ENCODE assay signal across 12 cellular contexts in the genomic region with DNA sequence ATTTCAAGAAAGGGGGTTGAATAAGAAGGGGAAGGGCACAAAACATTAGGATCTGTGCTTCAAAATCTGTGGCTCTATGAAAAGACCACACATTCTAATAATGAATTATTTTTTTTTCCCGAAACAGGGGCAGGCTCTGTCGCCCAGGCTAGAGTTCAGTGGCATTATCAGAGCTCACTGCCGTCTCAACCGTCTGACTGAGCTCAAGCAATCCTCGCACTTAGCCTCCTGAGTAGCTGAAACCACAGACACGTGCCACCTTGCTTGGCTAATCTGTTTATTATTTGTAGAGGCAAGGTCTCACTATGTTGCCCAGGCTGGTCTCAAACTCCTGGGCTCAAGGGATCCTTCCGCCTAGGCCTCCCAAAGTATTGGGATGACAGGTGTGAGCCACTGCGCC. TPM values are rescaled to one million over a fixed set of nuclear protein-coding genes. Genes with fewer than 3 reads are reported as not detected.
DNase-seq lines count a peak whose midpoint lies in the region; ATAC-seq and TF ChIP-seq lines count a peak whose summit lies in the region.
"Had no signal": no experiment of that assay in that cellular context is flagged by ENCODE, and none has a peak within 500 bp of the region (broad histone marks: within the 10 kb centered on the region; RNA-seq: fewer than 3 reads in every experiment).

No MANE protein-coding gene starts in this region.

- no peak for DNase-seq in SK-N-SH
- no peak for DNase-seq in RWPE2 (ENCODE audit: low spot score)
- no peak for DNase-seq in right atrium auricular region (ENCODE audit: low spot score)
- peak; percentile 28 for DNase-seq in spleen
- no peak for DNase-seq in omental fat pad (ENCODE audit: low spot score)
- no peak for DNase-seq in DMS153 (lab: John Stamatoyannopoulos, UW)
- DNase-seq: NCI-H187 treated with DMSO at 0.1 percent for 48 hours, T-helper 9 cell had no signal

- POLR2A ChIA-PET in SK-N-SH (lab: Yijun Ruan, JAX), result no interaction called here

- no peak for TF ChIP-seq POLR2A in spleen (IDR thresholded peaks at IDR 0.05)

- H3K27me3 ChIP-seq in SK-N-SH (ENCODE audit: insufficient read depth), result no peaks in the 10 kb centered on the region
- H3K27me3 ChIP-seq in RWPE2 (ENCODE audit: insufficient read depth, poor library complexity, severe bottlenecking), result no peaks in the 10 kb centered on the region
- H3K27me3 ChIP-seq in right atrium auricular region, result no peaks in the 10 kb centered on the region
- no peaks in the 10 kb centered on the region for H3K27me3 ChIP-seq in spleen (replicated peaks in 1 of 7)

- H3K9ac ChIP-seq in SK-N-SH, result no peak overlapping the region

- H3F3A ChIP-seq in SK-N-SH (replicated peaks; ENCODE audit: insufficient read depth), result peaks cover 5% of the 10 kb centered on the region

- peaks cover 5% of the 10 kb centered on the region for H4K20me1 ChIP-seq in SK-N-SH (ENCODE audit: insufficient read depth)

- 92% methylated on average over 8 of the region's 8 CpGs for WGBS in SK-N-SH (ENCODE audit: low lambda C conversion rate)
- 65 to 91% (median 75%) methylated on average over 8 of the region's 8 CpGs for WGBS in spleen, 5 donors

- H2AFZ ChIP-seq in SK-N-SH (ENCODE audit: low read depth), result no peak overlapping the region

- intact Hi-C loops in spleen (cut with DNase I; ENCODE audit: low total_unique reads), result no loop called here

- ATAC-seq in SK-N-SH treated with all-trans-retinoic acid at 6 μM for 48 hours (no peak), RWPE2 (ENCODE audit: low read depth) (no peak), omental fat pad (ENCODE audit: low FRiP score) (no peak), GM21825 (IDR thresholded peaks at IDR 0.05; ENCODE audit: unreplicated experiment) (no peak)

- H3K9me3 ChIP-seq in SK-N-SH (no peaks in the 10 kb centered on the region), RWPE2 (ENCODE audit: severe bottlenecking) (no peaks in the 10 kb centered on the region), right atrium auricular region (no peaks in the 10 kb centered on the region), spleen (no peaks in the 10 kb centered on the region)
- H3K9me3 ChIP-seq: thoracic aorta had no signal

- peak overlapping the region; percentile 35; the same call in 1 of the 2 replicates for H3K4me2 ChIP-seq in SK-N-SH

- no peaks in the 10 kb centered on the region for H3K79me2 ChIP-seq in SK-N-SH (ENCODE audit: insufficient read depth)

- peaks cover 4 to 26% of the 10 kb centered on the region in 2 experiments; a peak in 3 of 4 replicates for H3K4me1 ChIP-seq in SK-N-SH (ENCODE audit: control insufficient read depth in 1 of 2, insufficient read depth in 2 of 2, low read depth in 1 of 2, low read length in 1 of 2)
- peaks cover 16% of the 10 kb centered on the region for H3K4me1 ChIP-seq in RWPE2 (ENCODE audit: insufficient read depth, poor library complexity, severe bottlenecking)
- peaks cover 0 to 31% of the 10 kb centered on the region in 2 donors for H3K4me1 ChIP-seq in right atrium auricular region
- H3K4me1 ChIP-seq in spleen, result peaks cover 0 to 51% (median 18%) of the 10 kb centered on the region in 6 donors

- TF ChIP-seq CTCF in SK-N-SH (IDR thresholded peaks at IDR 0.05) (no peak), RWPE2 (IDR thresholded peaks at IDR 0.05; ENCODE audit: poor library complexity, severe bottlenecking) (no peak), right atrium auricular region (IDR thresholded peaks at IDR 0.05) (no peak), spleen (IDR thresholded peaks at IDR 0.05 in 8 of 11, conservative IDR thresholded peaks at IDR 0.05 in 3 of 11) (no peak), omental fat pad (IDR thresholded peaks at IDR 0.05) (no peak)

- CTCF ChIA-PET in SK-N-SH (lab: Yijun Ruan, JAX), result interaction anchor here (1.5 to 2.4 kb wide), 3 partner anchors 8 to 47 kb away, joined by 3 to 7 read pairs (median 4); no protein-coding TSS in a partner anchor

- H3K36me3 ChIP-seq in SK-N-SH (replicated peaks in 1 of 2; ENCODE audit: control insufficient read depth in 1 of 2, insufficient read depth in 2 of 2, low read length in 1 of 2) (peaks cover 0 to 1% of the 10 kb centered on the region in 2 experiments), RWPE2 (ENCODE audit: low read depth) (peaks cover 4% of the 10 kb centered on the region; the same call in 1 of the 2 replicates), right atrium auricular region (peaks cover 21% of the 10 kb centered on the region), spleen (peaks cover 0 to 97% (median 21%) of the 10 kb centered on the region in 6 donors)

- TF ChIP-seq RAD21 in SK-N-SH (IDR thresholded peaks at IDR 0.05; ENCODE audit: low read length), result no peak

- TF ChIP-seq EP300 in SK-N-SH (IDR thresholded peaks at IDR 0.05; ENCODE audit: borderline replicate concordance in 1 of 2, low read depth in 1 of 2, low read length in 1 of 2), result no peak

- H3K9me2 ChIP-seq in SK-N-SH, result no peaks in the 10 kb centered on the region

- H3K4me3 ChIP-seq in SK-N-SH (ENCODE audit: low read depth in 2 of 2, low read length in 1 of 2) (no peak overlapping the region), RWPE2 (ENCODE audit: severe bottlenecking) (no peak overlapping the region), right atrium auricular region (no peak overlapping the region), spleen (no peak overlapping the region)
- H3K4me3 ChIP-seq: K562, thoracic aorta had no signal

- H3K27ac ChIP-seq in SK-N-SH (ENCODE audit: low read depth in 2 of 2, low read length in 1 of 2) (peak overlapping the region in 1 of 2 experiments; percentile 48; a peak in 2 of 4 replicates), RWPE2 (ENCODE audit: poor library complexity, severe bottlenecking) (peak overlapping the region; percentile 23), right atrium auricular region (peak overlapping the region; percentile 6 to 70), spleen (peak overlapping the region in 4 of 8 donors; percentile 50 to 80 (median 68))

TF ChIP-seq in SK-N-SH, 30 proteins besides CTCF, POLR2A, EP300 and RAD21 (continues in another document):
- TF ChIP-seq, protein P1, sequence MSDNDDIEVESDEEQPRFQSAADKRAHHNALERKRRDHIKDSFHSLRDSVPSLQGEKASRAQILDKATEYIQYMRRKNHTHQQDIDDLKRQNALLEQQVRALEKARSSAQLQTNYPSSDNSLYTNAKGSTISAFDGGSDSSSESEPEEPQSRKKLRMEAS (IDR thresholded peaks at IDR 0.05; ENCODE audit: low read depth), result no peak
- TF ChIP-seq ELF1 (IDR thresholded peaks at IDR 0.05) (no peak), POLR2AphosphoS5 (IDR thresholded peaks at IDR 0.05; ENCODE audit: low read depth, low read length) (no peak), PBX3 (IDR thresholded peaks at IDR 0.05) (no peak)

TF ChIP-seq in SK-N-SH treated with all-trans-retinoic acid at 6 μM for 48 hours, 23 proteins besides CTCF, POLR2A, EP300 and RAD21 (continues in another document):
- no peak for TF ChIP-seq RARB (CRISPR knock-in tag; IDR thresholded peaks at IDR 0.05)
- TF ChIP-seq SNAI2 (CRISPR knock-in tag; IDR thresholded peaks at IDR 0.05), result no peak
- TF ChIP-seq PPARA (CRISPR knock-in tag; IDR thresholded peaks at IDR 0.05; ENCODE audit: borderline replicate concordance), result no peak
- no peak for TF ChIP-seq CREB5 (CRISPR knock-in tag; IDR thresholded peaks at IDR 0.05; ENCODE audit: low read depth)
- no peak for TF ChIP-seq ARNTL (CRISPR knock-in tag; IDR thresholded peaks at IDR 0.05; ENCODE audit: borderline replicate concordance, low read depth)
- no peak for TF ChIP-seq POU6F1 (CRISPR knock-in tag; IDR thresholded peaks at IDR 0.05; ENCODE audit: borderline replicate concordance, low read depth)
- no peak for TF ChIP-seq ZNF565 (CRISPR knock-in tag; conservative IDR thresholded peaks at IDR 0.05; ENCODE audit: low read depth)

RNA-seq across cellular contexts. Expression of gene ACSL1, which starts 33.4 kb away (rescaled TPM):
- 7.9 and 9.0 TPM in 2 replicates for polyA plus RNA-seq in SK-N-SH (2012; rRNA removed)
- polyA plus RNA-seq in SK-N-SH (2012; cell fraction: cytosol; rRNA removed), result 8.7 and 10.3 TPM in 2 replicates
- 6.5 and 10.6 TPM in 2 replicates for polyA plus RNA-seq in SK-N-SH (2012; cell fraction: nucleus; rRNA removed)
- 100 to 1,000 TPM; 144 to 156 TPM for total RNA-seq in right atrium auricular region
- total RNA-seq in spleen, result 100 to 1,000 TPM in 6 of 7 donors, 10 to 100 TPM in 1; 79.9 to 333 (median 142) TPM
- polyA plus RNA-seq in spleen, result 10 to 100 TPM; 17.6 to 30.3 (median 22.3) TPM
- total RNA-seq in omental fat pad, result 1,000 to 10,000 TPM in 2 of 4 donors, 100 to 1,000 TPM in 2; 577 to 1,142 (median 917) TPM

RNA-seq across cellular contexts. Expression of gene CENPU, which starts 58.4 kb away (rescaled TPM):
- 8.7 and 9.6 TPM in 2 replicates for polyA plus RNA-seq in SK-N-SH (2012; rRNA removed)
- 14.4 and 19.1 TPM in 2 replicates for polyA plus RNA-seq in SK-N-SH (2012; cell fraction: cytosol; rRNA removed)
- polyA plus RNA-seq in SK-N-SH (2012; cell fraction: nucleus; rRNA removed), result 3.9 and 8.2 TPM in 2 replicates
- total RNA-seq in right atrium auricular region, result 1 to 10 TPM in 1 of 2 donors, under 1 TPM in 1; 0.85 to 1.1 TPM
- 1 to 10 TPM; 3.0 to 8.7 (median 5.0) TPM for total RNA-seq in spleen
- polyA plus RNA-seq in spleen, result 10 to 100 TPM in 1 of 3 donors, 1 to 10 TPM in 2; 5.7 to 12.9 (median 5.8) TPM
- total RNA-seq in omental fat pad, result 1 to 10 TPM; 1.3 to 4.6 (median 3.6) TPM
